Comparison of ENCODE assay signal across 28 cellular contexts in genomic region chr12:66744956-66745383, GRCh38.
DNase-seq lines count a peak whose midpoint lies in the region; ATAC-seq, FAIRE-seq and TF ChIP-seq lines count a peak whose summit lies in the region.
"Had no signal": no experiment of that assay in that cellular context is flagged by ENCODE, and none has a peak within 500 bp of the region (broad histone marks: within the 10 kb centered on the region; RNA-seq: fewer than 3 reads in every experiment).

No MANE protein-coding gene starts in this region.

- no peak overlapping the region for H3K4me3 ChIP-seq in A549
- H3K4me3 ChIP-seq in endodermal cell (ENCODE audit: low read length) = peak overlapping the region; percentile 21
- H3K4me3 ChIP-seq: BLaER1 treated with 17β-estradiol and CSF1 and Interleukin-3, amounts not matched to agents 10 nM and 100 nM; cardiac muscle cell; colonic mucosa; SK-N-MC; thyroid gland had no signal

- TF ChIP-seq POLR2A in A549 (IDR thresholded peaks at IDR 0.05; ENCODE audit: low read length) = no peak

- H3K4me1 ChIP-seq in A549 (no peaks in the 10 kb centered on the region), endodermal cell (ENCODE audit: control insufficient read depth, insufficient read depth, low read length) (peaks cover 10% of the 10 kb centered on the region)
- H3K4me1 ChIP-seq: Caco-2, colonic mucosa, thyroid gland had no signal

- no peak for TF ChIP-seq EP300 in A549 (IDR thresholded peaks at IDR 0.05)

- TF ChIP-seq CTCF in A549 (IDR thresholded peaks at IDR 0.05) = no peak
- peak; percentile 55 for TF ChIP-seq CTCF in endodermal cell (conservative IDR thresholded peaks at IDR 0.05)

- no peak overlapping the region for H3K9ac ChIP-seq in endodermal cell (ENCODE audit: extremely low read depth, low read length, poor library complexity, severe bottlenecking)
- H3K9ac ChIP-seq: BLaER1 treated with 17β-estradiol and CSF1 and Interleukin-3, amounts not matched to agents 10 nM and 100 nM had no signal

- H3K4me1 Mint-ChIP-seq in endodermal cell = peaks cover 56% of the 10 kb centered on the region

- DNase-seq in A549 (ENCODE audit: low read depth in 1 of 2, low spot score in 1 of 2) (no peak), DMS153 treated with DMSO at 0.1 percent for 48 hours (lab: John Stamatoyannopoulos, UW; ENCODE audit: unreplicated experiment) (peak; percentile 36), NCI-H1105 treated with DMSO at 0.1 percent for 48 hours (lab: John Stamatoyannopoulos, UW) (peak; percentile 10), endodermal cell (no peak), NCI-H1092 treated with DMSO at 0.1 percent for 48 hours (lab: John Stamatoyannopoulos, UW) (no peak)
- DNase-seq in activated CD4-positive, alpha-beta T cell treated with anti-CD3 and anti-CD28 coated beads for 4 hours = no peak
- DNase-seq: activated T-cell treated with anti-CD3 and anti-CD28 coated beads for 4 hours; anterior cingulate cortex; Caco-2; colonic mucosa; effector CD8-positive, alpha-beta T cell; EL; GOT3; naive thymus-derived CD8-positive, alpha-beta T cell; NCI-H1436; NCI-H2171; NCI-H510A treated with DMSO at 0.1 percent for 48 hours; thyroid gland had no signal

- H3K4me2 ChIP-seq in A549 = no peak overlapping the region
- H3K4me2 ChIP-seq: BLaER1 treated with 17β-estradiol and CSF1 and Interleukin-3, amounts not matched to agents 10 nM and 100 nM had no signal

- H3K36me3 Mint-ChIP-seq in endodermal cell (ENCODE audit: low read depth) = no peaks in the 10 kb centered on the region
- H3K36me3 Mint-ChIP-seq: IgD-negative memory B cell had no signal

- H3K9me3 Mint-ChIP-seq in endodermal cell = no peaks in the 10 kb centered on the region
- H3K9me3 Mint-ChIP-seq: activated naive CD4-positive, alpha-beta T cell treated with anti-CD3 and anti-CD28 coated beads, Interleukin-2, amount 50 U/mL, for 72 hours; stimulated activated naive CD8-positive, alpha-beta T cell treated with anti-CD3 and anti-CD28 coated beads, Interleukin-15, Interleukin-2, amounts not matched to agents 100 ng/mL and 50 ng/mL, for 24 hours had no signal

- H3K4me3 Mint-ChIP-seq in endodermal cell = no peak overlapping the region
- H3K4me3 Mint-ChIP-seq: IgD-negative memory B cell; naive thymus-derived CD8-positive, alpha-beta T cell; stimulated activated naive CD8-positive, alpha-beta T cell treated with anti-CD3 and anti-CD28 coated beads, Interleukin-15, Interleukin-2, amounts not matched to agents 100 ng/mL and 50 ng/mL, for 24 hours had no signal

- CTCF ChIA-PET in A549 (lab: Yijun Ruan, JAX) = no interaction called here

- H3K27me3 Mint-ChIP-seq in endodermal cell (ENCODE audit: insufficient read depth) = peaks cover 27% of the 10 kb centered on the region
- H3K27me3 Mint-ChIP-seq: stimulated activated naive CD8-positive, alpha-beta T cell treated with anti-CD3 and anti-CD28 coated beads, Interleukin-15, Interleukin-2, amounts not matched to agents 100 ng/mL and 50 ng/mL, for 24 hours had no signal

- TF ChIP-seq RAD21 in A549 (conservative IDR thresholded peaks at IDR 0.05 in 1 of 2, IDR thresholded peaks at IDR 0.05 in 1 of 2) = no peak

- H3K27ac ChIP-seq in A549 (no peak overlapping the region), endodermal cell (ENCODE audit: low read depth, low read length) (no peak overlapping the region)
- H3K27ac ChIP-seq: BLaER1 treated with 17β-estradiol and CSF1 and Interleukin-3, amounts not matched to agents 10 nM and 100 nM; cardiac muscle cell; colonic mucosa; SK-N-MC; thyroid gland had no signal

- no peak overlapping the region for H3K27ac Mint-ChIP-seq in endodermal cell
- H3K27ac Mint-ChIP-seq: stimulated activated naive CD8-positive, alpha-beta T cell treated with anti-CD3 and anti-CD28 coated beads, Interleukin-15, Interleukin-2, amounts not matched to agents 100 ng/mL and 50 ng/mL, for 24 hours had no signal

- H3K27me3 ChIP-seq in endodermal cell (ENCODE audit: control insufficient read depth, insufficient read depth, low read length, poor library complexity, severe bottlenecking) = peaks cover 44% of the 10 kb centered on the region
- H3K27me3 ChIP-seq: BLaER1 treated with 17β-estradiol and CSF1 and Interleukin-3, amounts not matched to agents 10 nM and 100 nM; cardiac muscle cell; colonic mucosa; thyroid gland had no signal

- WGBS in A549 (ENCODE audit: missing lambda C conversion rate) = 30% methylated on average over 3 of the region's 3 CpGs
- WGBS in endodermal cell (ENCODE audit: insufficient coverage in 1 of 2, insufficient read length in 1 of 2), 2 experiments = 37 to 56% methylated on average over 3 of the region's 3 CpGs

- no peak for FAIRE-seq in A549 (lab: Jason Lieb, UNC)
- FAIRE-seq: GM12891, keratinocyte, TTC549 had no signal

- H3K9me3 ChIP-seq in A549 (no peaks in the 10 kb centered on the region), endodermal cell (ENCODE audit: control insufficient read depth, low read length) (no peaks in the 10 kb centered on the region)
- H3K9me3 ChIP-seq: Caco-2, colonic mucosa, thyroid gland had no signal

- POLR2A ChIA-PET in A549 (lab: Yijun Ruan, JAX) = no interaction called here

- no peak for ATAC-seq in A549
- no peak for ATAC-seq in GM18520 (IDR thresholded peaks at IDR 0.05; ENCODE audit: unreplicated experiment)
- ATAC-seq: activated naive CD4-positive, alpha-beta T cell treated with anti-CD3 and anti-CD28 coated beads, Interleukin-2, amount 50 U/mL, for 72 hours; naive thymus-derived CD8-positive, alpha-beta T cell had no signal

- H3K36me3 ChIP-seq in endodermal cell (ENCODE audit: control insufficient read depth, insufficient read depth, low read length) = no peaks in the 10 kb centered on the region
- H3K36me3 ChIP-seq: BLaER1 treated with 17β-estradiol and CSF1 and Interleukin-3, amounts not matched to agents 10 nM and 100 nM; cardiac muscle cell; colonic mucosa; thyroid gland had no signal

TF ChIP-seq in A549, 52 proteins besides CTCF, POLR2A, EP300 and RAD21:
- peak; percentile 94 for TF ChIP-seq MAFK (IDR thresholded peaks at IDR 0.05; ENCODE audit: partially characterized antibody)
- TF ChIP-seq CBX8 (IDR thresholded peaks at IDR 0.05) = no peak

Comparison
In these comparisons a context has a peak if more than half of its experiments do, and no peak if none do; other contexts are left out.
1. DNase-seq: peak in DMS153 treated with DMSO at 0.1 percent for 48 hours (single experiment) and NCI-H1105 treated with DMSO at 0.1 percent for 48 hours (single experiment); none in A549 (0 of 2), endodermal cell (single experiment), NCI-H1092 treated with DMSO at 0.1 percent for 48 hours (single experiment) and activated CD4-positive, alpha-beta T cell treated with anti-CD3 and anti-CD28 coated beads for 4 hours (0 of 2).